11 cellular contexts compared by ENCODE assay signal in the genomic region with DNA sequence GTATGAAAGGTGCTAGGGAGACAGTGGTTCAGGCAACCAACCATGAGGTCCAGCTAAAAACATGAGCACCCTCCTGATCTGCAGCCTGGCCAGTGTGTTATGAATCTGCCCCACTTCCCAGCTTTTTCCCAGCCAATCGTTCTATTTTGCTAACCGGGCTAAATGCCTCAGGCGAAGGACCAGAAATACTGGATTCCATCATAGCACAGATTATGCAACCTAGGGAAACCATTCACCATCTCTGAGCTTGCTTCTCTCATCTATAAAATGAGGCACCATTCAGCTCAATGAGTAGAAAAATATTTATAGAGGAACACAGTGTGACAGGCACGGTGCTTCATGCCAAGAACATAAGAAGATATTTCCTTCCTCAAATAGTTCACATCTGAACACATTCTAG.
"Had no signal": no experiment of that assay in that cellular context is flagged by ENCODE, and none has a peak within 500 bp of the region (broad histone marks: within the 10 kb centered on the region; RNA-seq: fewer than 3 reads in every experiment).

No MANE protein-coding gene starts in this region.

- H3K9me3 ChIP-seq: neutrophil, thyroid gland had no signal

- H3K27me3 ChIP-seq: thyroid gland had no signal

- DNase-seq: activated CD4-positive, alpha-beta T cell treated with anti-CD3 and anti-CD28 coated beads for 48 hours; activated CD8-positive, alpha-beta memory T cell treated with anti-CD3 and anti-CD28 coated beads for 24 hours; activated naive CD4-positive, alpha-beta T cell treated with anti-CD3 and anti-CD28 coated beads for 36 hours; glutamatergic neuron; left colon; naive thymus-derived CD4-positive, alpha-beta T cell; stimulated activated CD4-positive, alpha-beta T cell treated with anti-CD3 and anti-CD28 coated beads, Interleukin-4, amount 100 ng/mL, for 4 hours; thyroid gland had no signal

- H3K4me3 ChIP-seq: lung, skin epidermis, thyroid gland had no signal

- H3K36me3 ChIP-seq: neutrophil, thyroid gland had no signal

- H3K4me1 ChIP-seq: thyroid gland had no signal

- H3K27ac ChIP-seq: neutrophil, skin epidermis, thyroid gland had no signal
